Comparison of ENCODE assay signal across 8 cellular contexts in the genomic region with DNA sequence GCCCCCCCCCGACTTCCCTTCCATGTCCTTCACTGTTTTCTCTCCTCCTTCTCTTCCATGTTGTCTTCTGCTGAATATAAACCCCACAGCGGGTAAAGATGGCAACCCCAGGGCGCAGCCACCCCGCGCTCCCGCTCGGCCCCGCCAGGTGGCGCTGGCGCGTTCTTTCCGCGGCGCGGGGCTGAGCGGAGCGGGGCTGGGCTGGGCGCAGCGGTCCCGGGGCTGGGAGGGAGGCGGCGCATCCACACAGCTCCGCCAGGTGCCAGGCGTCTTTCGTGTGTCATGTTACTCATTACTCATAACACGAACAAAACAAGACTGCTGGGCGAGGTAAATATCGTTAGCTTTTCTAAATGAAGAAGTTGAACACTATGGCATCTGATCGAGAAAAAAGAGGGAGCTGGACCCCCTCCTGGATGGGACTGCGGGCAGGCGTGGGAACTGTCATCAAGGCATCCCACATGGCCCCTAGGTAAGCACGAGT.
DNase-seq lines count a peak whose midpoint lies in the region; ATAC-seq and TF ChIP-seq lines count a peak whose summit lies in the region.

No MANE protein-coding gene starts in this region.

- peak overlapping the region; percentile 57 for H3K4me2 ChIP-seq in parathyroid adenoma (ENCODE audit: low read length)

- H2AFZ ChIP-seq in parathyroid adenoma = peak overlapping the region; percentile 50

- TF ChIP-seq CTCF in parathyroid adenoma (IDR thresholded peaks at IDR 0.05) = peak; percentile 83

- peak overlapping the region; percentile 19 for H3K9ac ChIP-seq in endocrine pancreas (ENCODE audit: control insufficient read depth, insufficient read depth, low read length)
- no peak overlapping the region for H3K9ac ChIP-seq in parathyroid adenoma

- no peaks in the 10 kb centered on the region for H3K79me2 ChIP-seq in parathyroid adenoma

- H3K9me3 ChIP-seq in endocrine pancreas (ENCODE audit: control insufficient read depth, low read length) (no peaks in the 10 kb centered on the region), parathyroid adenoma (ENCODE audit: control insufficient read depth, low read length) (no peaks in the 10 kb centered on the region)

- ATAC-seq in GM19395 (IDR thresholded peaks at IDR 0.05; ENCODE audit: unreplicated experiment) (peak; percentile 38), GM18873 (IDR thresholded peaks at IDR 0.05; ENCODE audit: low FRiP score, unreplicated experiment) (no peak), GM21447 (IDR thresholded peaks at IDR 0.05; ENCODE audit: unreplicated experiment) (no peak)

- H3K4me3 ChIP-seq in endocrine pancreas (ENCODE audit: control insufficient read depth, insufficient read depth, low read length) (no peak overlapping the region), parathyroid adenoma (ENCODE audit: low read depth, low read length) (peak overlapping the region; percentile 40)

- H3K27ac ChIP-seq in parathyroid adenoma = peak overlapping the region; percentile 100

- H3K27me3 ChIP-seq in endocrine pancreas (ENCODE audit: control insufficient read depth, insufficient read depth, low read length) (peaks cover 3% of the 10 kb centered on the region), parathyroid adenoma (ENCODE audit: control insufficient read depth, insufficient read depth, low read length) (no peaks in the 10 kb centered on the region)

- DNase-seq in D341Med (ENCODE audit: low spot score) (peak; percentile 71), NCI-H510A (lab: John Stamatoyannopoulos, UW) (peak; percentile 51), NOMO-1 (lab: John Stamatoyannopoulos, UW; ENCODE audit: unreplicated experiment in 2 of 2) (no peak)

- no peaks in the 10 kb centered on the region for H3K36me3 ChIP-seq in endocrine pancreas (ENCODE audit: control insufficient read depth, insufficient read depth, low read length)
- H3K36me3 ChIP-seq in parathyroid adenoma (ENCODE audit: control insufficient read depth, insufficient read depth, low read length) = no peaks in the 10 kb centered on the region

- H3K4me1 ChIP-seq in endocrine pancreas (ENCODE audit: control insufficient read depth, insufficient read depth, low read length) = no peaks in the 10 kb centered on the region
- H3K4me1 ChIP-seq in parathyroid adenoma = peaks cover 38% of the 10 kb centered on the region

Comparison
In these comparisons a context has a peak if more than half of its experiments do, and no peak if none do; other contexts are left out.
1. DNase-seq: peak in D341Med (single experiment) and NCI-H510A (single experiment); none in NOMO-1 (0 of 2).